In the genomic region with DNA sequence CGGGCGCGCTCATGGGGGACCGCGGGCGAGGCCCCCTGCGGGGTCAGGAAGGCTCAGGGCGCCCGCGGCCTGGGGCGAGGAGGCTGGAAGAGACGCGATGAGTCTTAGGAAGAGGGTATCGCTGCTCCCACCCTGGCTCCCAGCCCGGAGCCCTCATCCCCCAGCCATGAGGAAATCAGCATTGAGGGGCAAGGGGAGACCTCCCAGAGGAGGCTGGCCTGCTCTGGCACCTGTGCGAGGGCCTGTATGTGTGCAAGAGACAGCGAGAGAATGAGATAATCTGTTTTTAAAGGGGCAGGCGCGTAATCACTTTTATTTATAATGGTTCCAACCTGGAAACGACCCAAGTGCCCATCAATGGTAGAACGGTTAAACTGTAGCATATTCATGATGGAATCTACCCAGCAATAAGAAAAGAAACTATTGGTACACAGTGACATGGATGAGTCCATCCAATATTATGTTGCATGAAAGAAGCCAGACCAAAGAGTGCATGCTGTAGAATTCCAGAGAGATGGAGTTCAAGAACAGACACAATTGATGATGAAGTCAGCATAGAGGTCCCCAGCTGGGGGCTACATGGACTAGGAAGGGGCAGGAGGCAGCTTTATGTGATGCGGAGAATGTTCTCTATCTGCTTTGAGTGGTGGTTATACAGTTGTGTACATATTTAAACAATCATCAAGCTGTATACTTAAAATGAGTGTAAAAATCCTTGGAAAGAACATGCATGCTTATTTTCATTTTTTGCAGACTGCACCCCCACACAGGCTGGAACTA, we compare ENCODE assay signal across 1 cellular context.
TF ChIP-seq lines count a peak whose summit lies in the region.

No MANE protein-coding gene starts in this region.

TF ChIP-seq in H1, 55 proteins besides CTCF, POLR2A, EP300 and RAD21:
- TF ChIP-seq SIRT6 (IDR thresholded peaks at IDR 0.05; ENCODE audit: low read length) (no peak), CBX8 (IDR thresholded peaks at IDR 0.05; ENCODE audit: borderline replicate concordance, low read depth, low read length) (no peak), SAP30 (IDR thresholded peaks at IDR 0.05; ENCODE audit: insufficient read depth, insufficient replicate concordance, low read length) (no peak), KDM4A (IDR thresholded peaks at IDR 0.05; ENCODE audit: low read depth, low read length, severe bottlenecking) (no peak), EGR1 (IDR thresholded peaks at IDR 0.05; ENCODE audit: borderline replicate concordance, low read depth, low read length) (no peak), SIX5 (IDR thresholded peaks at IDR 0.05; ENCODE audit: low read depth, low read length) (no peak)
